ENCODE assay signal across 8 cellular contexts in the genomic region with DNA sequence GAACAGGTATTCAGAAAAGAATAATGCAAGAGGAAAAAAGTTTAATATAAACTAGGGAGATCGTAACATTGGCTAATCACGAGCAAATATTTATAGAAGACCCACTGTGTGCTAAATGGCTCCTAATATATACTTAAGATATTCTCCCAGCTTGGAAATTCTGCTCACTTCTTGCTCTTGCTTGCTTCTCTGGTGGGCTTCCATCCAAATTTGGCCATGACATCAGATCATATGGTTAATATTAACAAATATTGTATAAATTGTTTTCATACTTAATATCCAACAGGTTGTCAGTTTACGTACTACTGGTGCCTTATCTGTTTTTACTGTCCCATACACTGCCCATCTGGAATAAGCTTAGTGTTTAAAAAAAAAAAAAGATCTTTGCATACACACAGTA. TPM values are rescaled to one million over a fixed set of nuclear protein-coding genes. Genes with fewer than 3 reads are reported as not detected.
A peak's percentile ranks its signal among the peaks of the same experiment; 100 is the strongest.
DNase-seq lines count a peak whose midpoint lies in the region; ATAC-seq and TF ChIP-seq lines count a peak whose summit lies in the region.

No MANE protein-coding gene starts in this region.

- H3K56ac ChIP-seq in IMR-90 (ENCODE audit: extremely low read depth, insufficient read depth, low read length) = no peak overlapping the region

- H4K8ac ChIP-seq in IMR-90 (ENCODE audit: low read depth in 2 of 2, low read length in 2 of 2) = no peak overlapping the region

- no peak for TF ChIP-seq POLR2A in IMR-90 (IDR thresholded peaks at IDR 0.05; ENCODE audit: low read depth, low read length)

- H3K9ac ChIP-seq in IMR-90 (ENCODE audit: low read depth, low read length) = peak overlapping the region; percentile 82; the same call in 1 of the 2 replicates

- H2AFZ ChIP-seq in ACC112 (ENCODE audit: low read length, unreplicated experiment) (no peak overlapping the region), IMR-90 (replicated peaks; ENCODE audit: low read length, poor library complexity) (no peak overlapping the region)

- H3K79me1 ChIP-seq in IMR-90 (ENCODE audit: low read depth in 1 of 2, low read length in 2 of 2) = peaks cover 9 to 26% of the 10 kb centered on the region in 2 experiments; a peak in 3 of 4 replicates

- H2AK9ac ChIP-seq in IMR-90 (replicated peaks; ENCODE audit: low read depth, low read length, poor library complexity) = no peak overlapping the region

- H3K4me1 ChIP-seq in ACC112 (ENCODE audit: control insufficient read depth, insufficient read depth, low read length, unreplicated experiment) (peaks cover 14% of the 10 kb centered on the region), IMR-90 (ENCODE audit: control insufficient read depth, insufficient read depth, low read length) (peaks cover 5% of the 10 kb centered on the region), muscle layer of duodenum (ENCODE audit: control insufficient read depth in 1 of 2, insufficient read depth in 2 of 2, low read length in 2 of 2) (peaks cover 3 to 28% of the 10 kb centered on the region in 2 donors)

- no CpG with 5 or more reads among the region's 3 CpGs for WGBS in IMR-90 (ENCODE audit: extremely low coverage in 2 of 2, insufficient read length in 1 of 2), 2 experiments

- no peak for TF ChIP-seq CTCF in IMR-90 (conservative IDR thresholded peaks at IDR 0.05; ENCODE audit: low read depth, low read length)

- no peak overlapping the region for H3K18ac ChIP-seq in IMR-90 (ENCODE audit: low read depth, low read length)

- no peak overlapping the region for H2AK5ac ChIP-seq in IMR-90 (ENCODE audit: low read depth, low read length)

- no peak for TF ChIP-seq RAD21 in IMR-90 (IDR thresholded peaks at IDR 0.05; ENCODE audit: low read length)

- H2BK5ac ChIP-seq in IMR-90 (ENCODE audit: low read depth, low read length, poor library complexity, severe bottlenecking) = peak overlapping the region; percentile 82

- H4K5ac ChIP-seq in IMR-90 (ENCODE audit: low read depth, low read length) = no peak overlapping the region

- 0 out of 2 replicates have a peak overlapping the region, but pooled peaks have one; percentile 90 for H3K4ac ChIP-seq in IMR-90 (ENCODE audit: low read depth, low read length)

- H3K27ac ChIP-seq in ACC112 (ENCODE audit: low read depth, low read length) (peak overlapping the region; percentile 99), IMR-90 (ENCODE audit: insufficient read depth, low read length) (peak overlapping the region; percentile 76; the same call in 1 of the 2 replicates), caudate nucleus (ENCODE audit: low read depth, low read length) (peak overlapping the region; percentile 99), muscle layer of duodenum (ENCODE audit: low read length) (peak overlapping the region; percentile 92)

- H3K9me3 ChIP-seq in IMR-90 (ENCODE audit: control insufficient read depth, insufficient read depth, low read length) (no peaks in the 10 kb centered on the region), muscle layer of duodenum (ENCODE audit: control insufficient read depth in 1 of 2, low read length in 2 of 2) (no peaks in the 10 kb centered on the region)

- dilution Hi-C loops in IMR-90 (cut with HindIII; ENCODE audit: low sequenced_read_pairs, unreplicated experiment) = no loop called here

- POLR2A ChIA-PET in IMR-90 (lab: Charles Lee; ENCODE audit: unreplicated experiment) = interaction anchor here (0.6 kb wide), 1 partner anchor 229 kb away, joined by 3 read pairs; no protein-coding TSS in a partner anchor

- peaks cover 21% of the 10 kb centered on the region for H3K36me3 ChIP-seq in ACC112 (ENCODE audit: insufficient read depth, low read length)
- peaks cover 7% of the 10 kb centered on the region for H3K36me3 ChIP-seq in IMR-90 (ENCODE audit: control insufficient read depth, insufficient read depth, low read length)
- H3K36me3 ChIP-seq in muscle layer of duodenum (ENCODE audit: control insufficient read depth in 1 of 2, insufficient read depth in 2 of 2, low read length in 2 of 2) = peaks cover 11 to 17% of the 10 kb centered on the region in 2 donors

- H2BK15ac ChIP-seq in IMR-90 (ENCODE audit: low read depth, low read length) = no peak overlapping the region

- H4K20me1 ChIP-seq in IMR-90 (ENCODE audit: insufficient read depth, low read length) = peaks cover 15% of the 10 kb centered on the region

- H3K27me3 ChIP-seq in ACC112 (ENCODE audit: insufficient read depth, low read length) = no peaks in the 10 kb centered on the region
- no peaks in the 10 kb centered on the region for H3K27me3 ChIP-seq in IMR-90 (ENCODE audit: control insufficient read depth, insufficient read depth, low read length)
- H3K27me3 ChIP-seq in muscle layer of duodenum (ENCODE audit: low read depth, low read length) = no peaks in the 10 kb centered on the region

- no peak overlapping the region; the same call in 1 of the 2 replicates for H3K23ac ChIP-seq in IMR-90 (ENCODE audit: low read depth, low read length)

- H2BK120ac ChIP-seq in IMR-90 (ENCODE audit: low read depth, low read length) = no peak overlapping the region

- peak overlapping the region; percentile 97 for H3K4me2 ChIP-seq in IMR-90 (ENCODE audit: low read depth, low read length)

- CTCF ChIA-PET in IMR-90 (lab: Yijun Ruan, JAX) = interaction anchor here (0.5 to 3.3 kb wide), 5 partner anchors 11 to 1479 kb away, joined by 3 to 13 read pairs (median 6); no protein-coding TSS in a partner anchor

- peaks cover 57% of the 10 kb centered on the region for H3K79me2 ChIP-seq in ACC112 (ENCODE audit: control insufficient read depth, insufficient read depth, low read length, unreplicated experiment)

- no peak overlapping the region for H3K14ac ChIP-seq in IMR-90 (replicated peaks; ENCODE audit: low read depth, low read length)

- intact Hi-C loops in IMR-90 (cut with micrococcal nuclease) = loop anchor here (1.0 to 2.0 kb wide), 2 partner anchors 27 to 206 kb away; no protein-coding TSS in a partner anchor

- no peak overlapping the region for H2BK20ac ChIP-seq in IMR-90 (ENCODE audit: low read depth, low read length)

- H3K4me3 ChIP-seq in ACC112 (ENCODE audit: low read depth, low read length) = peak overlapping the region; percentile 79
- peak overlapping the region; percentile 68 for H3K4me3 ChIP-seq in IMR-90 (ENCODE audit: insufficient read depth, low read depth, low read length)
- H3K4me3 ChIP-seq in muscle layer of duodenum (ENCODE audit: low read depth in 1 of 2, low read length in 2 of 2) = peak overlapping the region; percentile 80 to 86

- ATAC-seq in IMR-90 (ENCODE audit: low read depth) (no peak), GM18517 (IDR thresholded peaks at IDR 0.05; ENCODE audit: unreplicated experiment) (no peak), GM21447 (IDR thresholded peaks at IDR 0.05; ENCODE audit: unreplicated experiment) (no peak), GM18870 (IDR thresholded peaks at IDR 0.05; ENCODE audit: unreplicated experiment) (no peak)

- no TSS peak for BruUV-seq in IMR-90 (replicated peaks; lab: Mats Ljungman, UMichigan)

- peak; percentile 25 for DNase-seq in IMR-90
- no peak for DNase-seq in caudate nucleus (lab: John Stamatoyannopoulos, UW)
- no peak for DNase-seq in NCI-H748 treated with DMSO at 0.1 percent for 48 hours (lab: John Stamatoyannopoulos, UW)

- H4K91ac ChIP-seq in IMR-90 (ENCODE audit: insufficient read depth, low read depth, low read length) = no peak overlapping the region

- H3K9me1 ChIP-seq in IMR-90 (ENCODE audit: insufficient read depth, low read length) = peaks cover 7% of the 10 kb centered on the region

- in situ Hi-C loops in IMR-90 (cut with MboI; ENCODE audit: low sequenced_read_pairs) = loop anchor here (10.0 kb wide), 1 partner anchor 208 kb away; no protein-coding TSS in a partner anchor

TF ChIP-seq in IMR-90, 13 proteins besides CTCF, POLR2A, EP300 and RAD21 (continues in another document):
- TF ChIP-seq FOS (IDR thresholded peaks at IDR 0.05; ENCODE audit: low read depth, low read length) = no peak
- TF ChIP-seq, protein P1, sequence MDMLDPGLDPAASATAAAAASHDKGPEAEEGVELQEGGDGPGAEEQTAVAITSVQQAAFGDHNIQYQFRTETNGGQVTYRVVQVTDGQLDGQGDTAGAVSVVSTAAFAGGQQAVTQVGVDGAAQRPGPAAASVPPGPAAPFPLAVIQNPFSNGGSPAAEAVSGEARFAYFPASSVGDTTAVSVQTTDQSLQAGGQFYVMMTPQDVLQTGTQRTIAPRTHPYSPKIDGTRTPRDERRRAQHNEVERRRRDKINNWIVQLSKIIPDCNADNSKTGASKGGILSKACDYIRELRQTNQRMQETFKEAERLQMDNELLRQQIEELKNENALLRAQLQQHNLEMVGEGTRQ (IDR thresholded peaks at IDR 0.05; ENCODE audit: low read depth, low read length) = no peak
- TF ChIP-seq, protein P2, sequence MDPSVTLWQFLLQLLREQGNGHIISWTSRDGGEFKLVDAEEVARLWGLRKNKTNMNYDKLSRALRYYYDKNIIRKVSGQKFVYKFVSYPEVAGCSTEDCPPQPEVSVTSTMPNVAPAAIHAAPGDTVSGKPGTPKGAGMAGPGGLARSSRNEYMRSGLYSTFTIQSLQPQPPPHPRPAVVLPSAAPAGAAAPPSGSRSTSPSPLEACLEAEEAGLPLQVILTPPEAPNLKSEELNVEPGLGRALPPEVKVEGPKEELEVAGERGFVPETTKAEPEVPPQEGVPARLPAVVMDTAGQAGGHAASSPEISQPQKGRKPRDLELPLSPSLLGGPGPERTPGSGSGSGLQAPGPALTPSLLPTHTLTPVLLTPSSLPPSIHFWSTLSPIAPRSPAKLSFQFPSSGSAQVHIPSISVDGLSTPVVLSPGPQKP (IDR thresholded peaks at IDR 0.05; ENCODE audit: borderline replicate concordance, low read depth, low read length) = no peak
- no peak for TF ChIP-seq RFX5 (IDR thresholded peaks at IDR 0.05; ENCODE audit: low read depth, low read length)
- TF ChIP-seq MAZ (IDR thresholded peaks at IDR 0.05; ENCODE audit: borderline replicate concordance, low read depth, low read length) = no peak
- TF ChIP-seq SMC3 (IDR thresholded peaks at IDR 0.05; ENCODE audit: low read depth, low read length) = no peak
- no peak for TF ChIP-seq CHD1 (IDR thresholded peaks at IDR 0.05; ENCODE audit: low read depth, low read length)
- no peak for TF ChIP-seq MXI1 (IDR thresholded peaks at IDR 0.05; ENCODE audit: borderline replicate concordance, low read depth, low read length)
- no peak for TF ChIP-seq MAFK (IDR thresholded peaks at IDR 0.05; ENCODE audit: low read depth, low read length)
- TF ChIP-seq CEBPB (IDR thresholded peaks at IDR 0.05; ENCODE audit: low read depth, low read length) = no peak
- TF ChIP-seq NFE2L2 (IDR thresholded peaks at IDR 0.05; ENCODE audit: low read depth, low read length) = no peak
- no peak for TF ChIP-seq RCOR1 (IDR thresholded peaks at IDR 0.05; ENCODE audit: insufficient replicate concordance, low read length)

RNA-seq across cellular contexts. Expression of a gene that starts 1.1 kb away (rescaled TPM):
- total RNA-seq in IMR-90 (2012; rRNA removed) = 13.3 and 26.9 TPM in 2 replicates
- polyA plus RNA-seq in IMR-90 (2012; rRNA removed) = 27.0 and 27.5 TPM in 2 replicates
- 4.6 and 8.8 TPM in 2 replicates for polyA plus RNA-seq in IMR-90 (2012; cell fraction: cytosol; rRNA removed)
- polyA plus RNA-seq in IMR-90 (2012; cell fraction: nucleus; rRNA removed; ENCODE audit: low replicate concordance) = 1.7 and 15.7 TPM in 2 replicates

RNA-seq across cellular contexts. Expression of a gene that starts 27.7 kb away (rescaled TPM):
- total RNA-seq in IMR-90 (2012; rRNA removed) = 151 and 343 TPM in 2 replicates
- 144 and 169 TPM in 2 replicates for polyA plus RNA-seq in IMR-90 (2012; rRNA removed)
- 41.1 and 87.3 TPM in 2 replicates for polyA plus RNA-seq in IMR-90 (2012; cell fraction: cytosol; rRNA removed)
- 31.2 and 90.2 TPM in 2 replicates for polyA plus RNA-seq in IMR-90 (2012; cell fraction: nucleus; rRNA removed; ENCODE audit: low replicate concordance)
